1 cellular context compared by ENCODE assay signal in the genomic region with DNA sequence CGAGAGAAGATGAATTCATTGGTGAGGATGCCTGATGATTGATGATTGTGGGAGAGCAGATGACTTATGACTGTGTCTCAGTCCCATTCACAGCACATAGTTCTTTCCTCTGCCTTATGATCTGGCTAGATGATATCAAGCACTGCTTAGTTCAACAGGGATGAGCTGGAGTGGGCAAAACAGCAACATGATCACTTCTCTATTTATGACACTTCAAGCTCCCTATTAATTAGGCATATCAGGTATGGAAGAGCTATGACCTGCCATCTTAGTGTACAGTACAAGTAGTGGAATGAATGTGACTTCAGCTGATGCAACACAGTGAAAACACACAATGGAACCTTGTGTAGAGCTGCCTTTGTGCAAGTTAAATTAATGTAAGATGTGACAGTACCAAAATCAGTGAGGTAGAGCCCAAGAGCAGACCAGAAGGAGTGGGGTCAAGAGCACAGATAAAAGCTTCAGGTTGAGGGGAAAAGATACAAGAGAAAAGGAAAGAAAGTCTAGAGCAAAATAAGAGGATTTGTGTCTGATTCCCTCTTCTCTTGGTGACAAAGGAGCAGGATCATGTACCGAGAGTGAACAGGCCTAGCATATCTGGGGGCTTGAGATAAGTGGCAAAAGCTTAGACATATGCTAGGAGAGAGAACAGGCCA.
A peak's percentile ranks its signal among the peaks of the same experiment; 100 is the strongest.
TF ChIP-seq lines count a peak whose summit lies in the region.

No MANE protein-coding gene starts in this region.

TF ChIP-seq in K562, 482 proteins besides CTCF, POLR2A, EP300 and RAD21 (continued from another document and continues in another):
- TF ChIP-seq, protein P1, sequence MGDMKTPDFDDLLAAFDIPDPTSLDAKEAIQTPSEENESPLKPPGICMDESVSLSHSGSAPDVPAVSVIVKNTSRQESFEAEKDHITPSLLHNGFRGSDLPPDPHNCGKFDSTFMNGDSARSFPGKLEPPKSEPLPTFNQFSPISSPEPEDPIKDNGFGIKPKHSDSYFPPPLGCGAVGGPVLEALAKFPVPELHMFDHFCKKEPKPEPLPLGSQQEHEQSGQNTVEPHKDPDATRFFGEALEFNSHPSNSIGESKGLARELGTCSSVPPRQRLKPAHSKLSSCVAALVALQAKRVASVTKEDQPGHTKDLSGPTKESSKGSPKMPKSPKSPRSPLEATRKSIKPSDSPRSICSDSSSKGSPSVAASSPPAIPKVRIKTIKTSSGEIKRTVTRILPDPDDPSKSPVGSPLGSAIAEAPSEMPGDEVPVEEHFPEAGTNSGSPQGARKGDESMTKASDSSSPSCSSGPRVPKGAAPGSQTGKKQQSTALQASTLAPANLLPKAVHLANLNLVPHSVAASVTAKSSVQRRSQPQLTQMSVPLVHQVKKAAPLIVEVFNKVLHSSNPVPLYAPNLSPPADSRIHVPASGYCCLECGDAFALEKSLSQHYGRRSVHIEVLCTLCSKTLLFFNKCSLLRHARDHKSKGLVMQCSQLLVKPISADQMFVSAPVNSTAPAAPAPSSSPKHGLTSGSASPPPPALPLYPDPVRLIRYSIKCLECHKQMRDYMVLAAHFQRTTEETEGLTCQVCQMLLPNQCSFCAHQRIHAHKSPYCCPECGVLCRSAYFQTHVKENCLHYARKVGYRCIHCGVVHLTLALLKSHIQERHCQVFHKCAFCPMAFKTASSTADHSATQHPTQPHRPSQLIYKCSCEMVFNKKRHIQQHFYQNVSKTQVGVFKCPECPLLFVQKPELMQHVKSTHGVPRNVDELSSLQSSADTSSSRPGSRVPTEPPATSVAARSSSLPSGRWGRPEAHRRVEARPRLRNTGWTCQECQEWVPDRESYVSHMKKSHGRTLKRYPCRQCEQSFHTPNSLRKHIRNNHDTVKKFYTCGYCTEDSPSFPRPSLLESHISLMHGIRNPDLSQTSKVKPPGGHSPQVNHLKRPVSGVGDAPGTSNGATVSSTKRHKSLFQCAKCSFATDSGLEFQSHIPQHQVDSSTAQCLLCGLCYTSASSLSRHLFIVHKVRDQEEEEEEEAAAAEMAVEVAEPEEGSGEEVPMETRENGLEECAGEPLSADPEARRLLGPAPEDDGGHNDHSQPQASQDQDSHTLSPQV (IDR thresholded peaks at IDR 0.05), result peak; percentile 83
- TF ChIP-seq PHF20 (IDR thresholded peaks at IDR 0.05; ENCODE audit: partially characterized antibody), result no peak
- peak; percentile 70; the same call in 1 of the 2 replicates for TF ChIP-seq DPF2 (IDR thresholded peaks at IDR 0.05)
- TF ChIP-seq, protein P2, sequence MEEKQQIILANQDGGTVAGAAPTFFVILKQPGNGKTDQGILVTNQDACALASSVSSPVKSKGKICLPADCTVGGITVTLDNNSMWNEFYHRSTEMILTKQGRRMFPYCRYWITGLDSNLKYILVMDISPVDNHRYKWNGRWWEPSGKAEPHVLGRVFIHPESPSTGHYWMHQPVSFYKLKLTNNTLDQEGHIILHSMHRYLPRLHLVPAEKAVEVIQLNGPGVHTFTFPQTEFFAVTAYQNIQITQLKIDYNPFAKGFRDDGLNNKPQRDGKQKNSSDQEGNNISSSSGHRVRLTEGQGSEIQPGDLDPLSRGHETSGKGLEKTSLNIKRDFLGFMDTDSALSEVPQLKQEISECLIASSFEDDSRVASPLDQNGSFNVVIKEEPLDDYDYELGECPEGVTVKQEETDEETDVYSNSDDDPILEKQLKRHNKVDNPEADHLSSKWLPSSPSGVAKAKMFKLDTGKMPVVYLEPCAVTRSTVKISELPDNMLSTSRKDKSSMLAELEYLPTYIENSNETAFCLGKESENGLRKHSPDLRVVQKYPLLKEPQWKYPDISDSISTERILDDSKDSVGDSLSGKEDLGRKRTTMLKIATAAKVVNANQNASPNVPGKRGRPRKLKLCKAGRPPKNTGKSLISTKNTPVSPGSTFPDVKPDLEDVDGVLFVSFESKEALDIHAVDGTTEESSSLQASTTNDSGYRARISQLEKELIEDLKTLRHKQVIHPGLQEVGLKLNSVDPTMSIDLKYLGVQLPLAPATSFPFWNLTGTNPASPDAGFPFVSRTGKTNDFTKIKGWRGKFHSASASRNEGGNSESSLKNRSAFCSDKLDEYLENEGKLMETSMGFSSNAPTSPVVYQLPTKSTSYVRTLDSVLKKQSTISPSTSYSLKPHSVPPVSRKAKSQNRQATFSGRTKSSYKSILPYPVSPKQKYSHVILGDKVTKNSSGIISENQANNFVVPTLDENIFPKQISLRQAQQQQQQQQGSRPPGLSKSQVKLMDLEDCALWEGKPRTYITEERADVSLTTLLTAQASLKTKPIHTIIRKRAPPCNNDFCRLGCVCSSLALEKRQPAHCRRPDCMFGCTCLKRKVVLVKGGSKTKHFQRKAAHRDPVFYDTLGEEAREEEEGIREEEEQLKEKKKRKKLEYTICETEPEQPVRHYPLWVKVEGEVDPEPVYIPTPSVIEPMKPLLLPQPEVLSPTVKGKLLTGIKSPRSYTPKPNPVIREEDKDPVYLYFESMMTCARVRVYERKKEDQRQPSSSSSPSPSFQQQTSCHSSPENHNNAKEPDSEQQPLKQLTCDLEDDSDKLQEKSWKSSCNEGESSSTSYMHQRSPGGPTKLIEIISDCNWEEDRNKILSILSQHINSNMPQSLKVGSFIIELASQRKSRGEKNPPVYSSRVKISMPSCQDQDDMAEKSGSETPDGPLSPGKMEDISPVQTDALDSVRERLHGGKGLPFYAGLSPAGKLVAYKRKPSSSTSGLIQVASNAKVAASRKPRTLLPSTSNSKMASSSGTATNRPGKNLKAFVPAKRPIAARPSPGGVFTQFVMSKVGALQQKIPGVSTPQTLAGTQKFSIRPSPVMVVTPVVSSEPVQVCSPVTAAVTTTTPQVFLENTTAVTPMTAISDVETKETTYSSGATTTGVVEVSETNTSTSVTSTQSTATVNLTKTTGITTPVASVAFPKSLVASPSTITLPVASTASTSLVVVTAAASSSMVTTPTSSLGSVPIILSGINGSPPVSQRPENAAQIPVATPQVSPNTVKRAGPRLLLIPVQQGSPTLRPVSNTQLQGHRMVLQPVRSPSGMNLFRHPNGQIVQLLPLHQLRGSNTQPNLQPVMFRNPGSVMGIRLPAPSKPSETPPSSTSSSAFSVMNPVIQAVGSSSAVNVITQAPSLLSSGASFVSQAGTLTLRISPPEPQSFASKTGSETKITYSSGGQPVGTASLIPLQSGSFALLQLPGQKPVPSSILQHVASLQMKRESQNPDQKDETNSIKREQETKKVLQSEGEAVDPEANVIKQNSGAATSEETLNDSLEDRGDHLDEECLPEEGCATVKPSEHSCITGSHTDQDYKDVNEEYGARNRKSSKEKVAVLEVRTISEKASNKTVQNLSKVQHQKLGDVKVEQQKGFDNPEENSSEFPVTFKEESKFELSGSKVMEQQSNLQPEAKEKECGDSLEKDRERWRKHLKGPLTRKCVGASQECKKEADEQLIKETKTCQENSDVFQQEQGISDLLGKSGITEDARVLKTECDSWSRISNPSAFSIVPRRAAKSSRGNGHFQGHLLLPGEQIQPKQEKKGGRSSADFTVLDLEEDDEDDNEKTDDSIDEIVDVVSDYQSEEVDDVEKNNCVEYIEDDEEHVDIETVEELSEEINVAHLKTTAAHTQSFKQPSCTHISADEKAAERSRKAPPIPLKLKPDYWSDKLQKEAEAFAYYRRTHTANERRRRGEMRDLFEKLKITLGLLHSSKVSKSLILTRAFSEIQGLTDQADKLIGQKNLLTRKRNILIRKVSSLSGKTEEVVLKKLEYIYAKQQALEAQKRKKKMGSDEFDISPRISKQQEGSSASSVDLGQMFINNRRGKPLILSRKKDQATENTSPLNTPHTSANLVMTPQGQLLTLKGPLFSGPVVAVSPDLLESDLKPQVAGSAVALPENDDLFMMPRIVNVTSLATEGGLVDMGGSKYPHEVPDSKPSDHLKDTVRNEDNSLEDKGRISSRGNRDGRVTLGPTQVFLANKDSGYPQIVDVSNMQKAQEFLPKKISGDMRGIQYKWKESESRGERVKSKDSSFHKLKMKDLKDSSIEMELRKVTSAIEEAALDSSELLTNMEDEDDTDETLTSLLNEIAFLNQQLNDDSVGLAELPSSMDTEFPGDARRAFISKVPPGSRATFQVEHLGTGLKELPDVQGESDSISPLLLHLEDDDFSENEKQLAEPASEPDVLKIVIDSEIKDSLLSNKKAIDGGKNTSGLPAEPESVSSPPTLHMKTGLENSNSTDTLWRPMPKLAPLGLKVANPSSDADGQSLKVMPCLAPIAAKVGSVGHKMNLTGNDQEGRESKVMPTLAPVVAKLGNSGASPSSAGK (IDR thresholded peaks at IDR 0.05), result peak; percentile 57; the same call in 1 of the 2 replicates
- TF ChIP-seq, protein P3, sequence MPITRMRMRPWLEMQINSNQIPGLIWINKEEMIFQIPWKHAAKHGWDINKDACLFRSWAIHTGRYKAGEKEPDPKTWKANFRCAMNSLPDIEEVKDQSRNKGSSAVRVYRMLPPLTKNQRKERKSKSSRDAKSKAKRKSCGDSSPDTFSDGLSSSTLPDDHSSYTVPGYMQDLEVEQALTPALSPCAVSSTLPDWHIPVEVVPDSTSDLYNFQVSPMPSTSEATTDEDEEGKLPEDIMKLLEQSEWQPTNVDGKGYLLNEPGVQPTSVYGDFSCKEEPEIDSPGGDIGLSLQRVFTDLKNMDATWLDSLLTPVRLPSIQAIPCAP (CRISPR knock-in tag; IDR thresholded peaks at IDR 0.05; ENCODE audit: borderline replicate concordance), result no peak
- TF ChIP-seq DACH1 (IDR thresholded peaks at IDR 0.05; ENCODE audit: partially characterized antibody), result no peak
- no peak for TF ChIP-seq ZC3H8 (IDR thresholded peaks at IDR 0.05)
- TF ChIP-seq DDX20 (tag; IDR thresholded peaks at IDR 0.05; ENCODE audit: low read depth), result peak; percentile 85
- TF ChIP-seq MYC (IDR thresholded peaks at IDR 0.05; ENCODE audit: low read depth, low read length), result peak; percentile 77
- no peak for TF ChIP-seq MYC (CRISPR knock-in tag; IDR thresholded peaks at IDR 0.05; ENCODE audit: borderline replicate concordance, low read depth)
- no peak for TF ChIP-seq ZKSCAN8 (CRISPR knock-in tag; IDR thresholded peaks at IDR 0.05)
- no peak; the same call in 1 of the 2 replicates for TF ChIP-seq MEF2D (tag; conservative IDR thresholded peaks at IDR 0.05; ENCODE audit: low read depth)
- TF ChIP-seq, protein P4, sequence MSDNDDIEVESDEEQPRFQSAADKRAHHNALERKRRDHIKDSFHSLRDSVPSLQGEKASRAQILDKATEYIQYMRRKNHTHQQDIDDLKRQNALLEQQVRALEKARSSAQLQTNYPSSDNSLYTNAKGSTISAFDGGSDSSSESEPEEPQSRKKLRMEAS (CRISPR knock-in tag; IDR thresholded peaks at IDR 0.05), result no peak
- TF ChIP-seq ATF7 (IDR thresholded peaks at IDR 0.05), result peak; percentile 82
- TF ChIP-seq, protein P5, sequence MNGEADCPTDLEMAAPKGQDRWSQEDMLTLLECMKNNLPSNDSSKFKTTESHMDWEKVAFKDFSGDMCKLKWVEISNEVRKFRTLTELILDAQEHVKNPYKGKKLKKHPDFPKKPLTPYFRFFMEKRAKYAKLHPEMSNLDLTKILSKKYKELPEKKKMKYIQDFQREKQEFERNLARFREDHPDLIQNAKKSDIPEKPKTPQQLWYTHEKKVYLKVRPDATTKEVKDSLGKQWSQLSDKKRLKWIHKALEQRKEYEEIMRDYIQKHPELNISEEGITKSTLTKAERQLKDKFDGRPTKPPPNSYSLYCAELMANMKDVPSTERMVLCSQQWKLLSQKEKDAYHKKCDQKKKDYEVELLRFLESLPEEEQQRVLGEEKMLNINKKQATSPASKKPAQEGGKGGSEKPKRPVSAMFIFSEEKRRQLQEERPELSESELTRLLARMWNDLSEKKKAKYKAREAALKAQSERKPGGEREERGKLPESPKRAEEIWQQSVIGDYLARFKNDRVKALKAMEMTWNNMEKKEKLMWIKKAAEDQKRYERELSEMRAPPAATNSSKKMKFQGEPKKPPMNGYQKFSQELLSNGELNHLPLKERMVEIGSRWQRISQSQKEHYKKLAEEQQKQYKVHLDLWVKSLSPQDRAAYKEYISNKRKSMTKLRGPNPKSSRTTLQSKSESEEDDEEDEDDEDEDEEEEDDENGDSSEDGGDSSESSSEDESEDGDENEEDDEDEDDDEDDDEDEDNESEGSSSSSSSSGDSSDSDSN (IDR thresholded peaks at IDR 0.05; ENCODE audit: borderline replicate concordance in 1 of 2, low read depth in 2 of 2, low read length in 2 of 2), result no peak
- no peak for TF ChIP-seq KDM1A (IDR thresholded peaks at IDR 0.05)
- TF ChIP-seq, protein P6, sequence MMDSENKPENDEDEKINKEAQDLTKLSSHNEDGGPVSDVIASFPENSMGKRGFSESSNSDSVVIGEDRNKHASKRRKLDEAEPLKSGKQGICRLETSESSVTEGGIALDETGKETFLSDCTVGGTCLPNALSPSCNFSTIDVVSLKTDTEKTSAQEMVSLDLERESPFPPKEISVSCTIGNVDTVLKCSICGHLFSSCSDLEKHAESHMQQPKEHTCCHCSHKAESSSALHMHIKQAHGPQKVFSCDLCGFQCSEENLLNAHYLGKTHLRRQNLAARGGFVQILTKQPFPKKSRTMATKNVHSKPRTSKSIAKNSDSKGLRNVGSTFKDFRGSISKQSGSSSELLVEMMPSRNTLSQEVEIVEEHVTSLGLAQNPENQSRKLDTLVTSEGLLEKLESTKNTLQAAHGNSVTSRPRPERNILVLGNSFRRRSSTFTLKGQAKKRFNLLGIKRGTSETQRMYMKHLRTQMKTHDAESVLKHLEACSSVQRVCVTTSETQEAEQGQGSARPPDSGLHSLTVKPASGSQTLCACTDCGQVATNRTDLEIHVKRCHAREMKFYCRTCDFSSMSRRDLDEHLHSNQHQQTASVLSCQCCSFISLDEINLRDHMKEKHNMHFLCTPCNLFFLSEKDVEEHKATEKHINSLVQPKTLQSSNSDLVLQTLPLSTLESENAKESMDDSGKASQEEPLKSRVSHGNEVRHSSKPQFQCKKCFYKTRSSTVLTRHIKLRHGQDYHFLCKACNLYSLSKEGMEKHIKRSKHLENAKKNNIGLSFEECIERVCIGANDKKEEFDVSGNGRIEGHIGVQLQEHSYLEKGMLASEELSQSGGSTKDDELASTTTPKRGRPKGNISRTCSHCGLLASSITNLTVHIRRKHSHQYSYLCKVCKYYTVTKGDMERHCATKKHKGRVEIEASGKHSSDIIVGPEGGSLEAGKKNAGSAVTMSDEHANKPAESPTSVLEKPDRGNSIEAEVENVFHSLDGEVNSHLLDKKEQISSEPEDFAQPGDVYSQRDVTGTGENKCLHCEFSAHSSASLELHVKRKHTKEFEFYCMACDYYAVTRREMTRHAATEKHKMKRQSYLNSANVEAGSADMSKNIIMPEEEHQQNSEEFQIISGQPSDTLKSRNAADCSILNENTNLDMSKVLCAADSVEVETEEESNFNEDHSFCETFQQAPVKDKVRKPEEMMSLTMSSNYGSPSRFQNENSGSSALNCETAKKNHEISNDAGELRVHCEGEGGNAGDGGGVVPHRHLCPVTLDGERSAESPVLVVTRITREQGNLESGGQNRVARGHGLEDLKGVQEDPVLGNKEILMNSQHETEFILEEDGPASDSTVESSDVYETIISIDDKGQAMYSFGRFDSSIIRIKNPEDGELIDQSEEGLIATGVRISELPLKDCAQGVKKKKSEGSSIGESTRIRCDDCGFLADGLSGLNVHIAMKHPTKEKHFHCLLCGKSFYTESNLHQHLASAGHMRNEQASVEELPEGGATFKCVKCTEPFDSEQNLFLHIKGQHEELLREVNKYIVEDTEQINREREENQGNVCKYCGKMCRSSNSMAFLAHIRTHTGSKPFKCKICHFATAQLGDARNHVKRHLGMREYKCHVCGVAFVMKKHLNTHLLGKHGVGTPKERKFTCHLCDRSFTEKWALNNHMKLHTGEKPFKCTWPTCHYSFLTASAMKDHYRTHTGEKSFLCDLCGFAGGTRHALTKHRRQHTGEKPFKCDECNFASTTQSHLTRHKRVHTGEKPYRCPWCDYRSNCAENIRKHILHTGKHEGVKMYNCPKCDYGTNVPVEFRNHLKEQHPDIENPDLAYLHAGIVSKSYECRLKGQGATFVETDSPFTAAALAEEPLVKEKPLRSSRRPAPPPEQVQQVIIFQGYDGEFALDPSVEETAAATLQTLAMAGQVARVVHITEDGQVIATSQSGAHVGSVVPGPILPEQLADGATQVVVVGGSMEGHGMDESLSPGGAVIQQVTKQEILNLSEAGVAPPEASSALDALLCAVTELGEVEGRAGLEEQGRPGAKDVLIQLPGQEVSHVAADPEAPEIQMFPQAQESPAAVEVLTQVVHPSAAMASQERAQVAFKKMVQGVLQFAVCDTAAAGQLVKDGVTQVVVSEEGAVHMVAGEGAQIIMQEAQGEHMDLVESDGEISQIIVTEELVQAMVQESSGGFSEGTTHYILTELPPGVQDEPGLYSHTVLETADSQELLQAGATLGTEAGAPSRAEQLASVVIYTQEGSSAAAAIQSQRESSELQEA (IDR thresholded peaks at IDR 0.05; ENCODE audit: low read depth), result no peak
- 0 out of 2 replicates have a peak, but pooled peaks have one; percentile 23 for TF ChIP-seq KLF1 (tag; IDR thresholded peaks at IDR 0.05)
- peak; percentile 96 for TF ChIP-seq MECOM (CRISPR knock-in tag; IDR thresholded peaks at IDR 0.05)
- TF ChIP-seq MTA2 (IDR thresholded peaks at IDR 0.05; ENCODE audit: low read depth), result peak; percentile 54
